ENCODE assay signal across 1 cellular context in genomic region chr20:25310268-25310920, GRCh38.
TF ChIP-seq lines count a peak whose summit lies in the region.

No MANE protein-coding gene starts in this region.

TF ChIP-seq in HepG2, 621 proteins besides CTCF, POLR2A, EP300 and RAD21 (continued from another document and continues in another):
- TF ChIP-seq DMTF1 (CRISPR knock-in tag; IDR thresholded peaks at IDR 0.05), result no peak
- no peak for TF ChIP-seq ZNF552 (CRISPR knock-in tag; IDR thresholded peaks at IDR 0.05; ENCODE audit: borderline replicate concordance)
- peak; percentile 82 for TF ChIP-seq SKIL (CRISPR knock-in tag; IDR thresholded peaks at IDR 0.05; ENCODE audit: borderline replicate concordance)
- TF ChIP-seq CBX5 (CRISPR knock-in tag; IDR thresholded peaks at IDR 0.05; ENCODE audit: borderline replicate concordance), result peak; percentile 88; the same call in 1 of the 2 replicates
- TF ChIP-seq ZNF589 (CRISPR knock-in tag; conservative IDR thresholded peaks at IDR 0.05), result no peak; the same call in 1 of the 2 replicates
- TF ChIP-seq NR3C1 (CRISPR knock-in tag; IDR thresholded peaks at IDR 0.05), result no peak
- no peak; the same call in 1 of the 2 replicates for TF ChIP-seq ZBTB34 (CRISPR knock-in tag; IDR thresholded peaks at IDR 0.05)
- no peak for TF ChIP-seq ZNF780A (CRISPR knock-in tag; IDR thresholded peaks at IDR 0.05)
- no peak for TF ChIP-seq XBP1 (CRISPR knock-in tag; IDR thresholded peaks at IDR 0.05)
- TF ChIP-seq CCDC6 (CRISPR knock-in tag; IDR thresholded peaks at IDR 0.05), result no peak
- no peak for TF ChIP-seq NFRKB (IDR thresholded peaks at IDR 0.05)
- TF ChIP-seq MIXL1 (CRISPR knock-in tag; IDR thresholded peaks at IDR 0.05), result peak; percentile 96
- TF ChIP-seq NKX3-1 (CRISPR knock-in tag; IDR thresholded peaks at IDR 0.05), result no peak
- no peak for TF ChIP-seq TBP (CRISPR knock-in tag; IDR thresholded peaks at IDR 0.05)
- no peak for TF ChIP-seq PBX3 (CRISPR knock-in tag; IDR thresholded peaks at IDR 0.05; ENCODE audit: borderline replicate concordance)
- TF ChIP-seq FOXC1 (CRISPR knock-in tag; IDR thresholded peaks at IDR 0.05; ENCODE audit: borderline replicate concordance), result 0 out of 2 replicates have a peak, but pooled peaks have one; percentile 82
- peak; percentile 80 for TF ChIP-seq HNF4A (CRISPR knock-in tag; IDR thresholded peaks at IDR 0.05)
- TF ChIP-seq ZSCAN12 (CRISPR knock-in tag; IDR thresholded peaks at IDR 0.05), result no peak
- TF ChIP-seq GABPA (IDR thresholded peaks at IDR 0.05; ENCODE audit: low read depth, low read length), result no peak
- TF ChIP-seq GABPA (CRISPR knock-in tag; IDR thresholded peaks at IDR 0.05; ENCODE audit: low read depth), result no peak; the same call in 1 of the 2 replicates
- no peak for TF ChIP-seq ZNF34 (CRISPR knock-in tag; IDR thresholded peaks at IDR 0.05; ENCODE audit: borderline replicate concordance)
- TF ChIP-seq NFYC (CRISPR knock-in tag; IDR thresholded peaks at IDR 0.05), result no peak
- no peak; the same call in 1 of the 2 replicates for TF ChIP-seq ZBTB49 (CRISPR knock-in tag; IDR thresholded peaks at IDR 0.05; ENCODE audit: borderline replicate concordance)
- peak; percentile 98 for TF ChIP-seq XRCC5 (optimal IDR thresholded peaks at IDR 0.05; ENCODE audit: low read length)
- TF ChIP-seq HIC2 (CRISPR knock-in tag; IDR thresholded peaks at IDR 0.05; ENCODE audit: low read depth), result no peak
- TF ChIP-seq TBX3 (IDR thresholded peaks at IDR 0.05; ENCODE audit: borderline replicate concordance), result peak; percentile 44; the same call in 1 of the 2 replicates
- TF ChIP-seq ZNF672 (CRISPR knock-in tag; IDR thresholded peaks at IDR 0.05), result no peak
- TF ChIP-seq ZFP36 (IDR thresholded peaks at IDR 0.05; ENCODE audit: borderline replicate concordance, low read depth, low read length, partially characterized antibody), result no peak
- no peak for TF ChIP-seq ATF1 (CRISPR knock-in tag; IDR thresholded peaks at IDR 0.05)
- TF ChIP-seq RNF219 (CRISPR knock-in tag; IDR thresholded peaks at IDR 0.05), result no peak
- no peak for TF ChIP-seq ZNF256 (CRISPR knock-in tag; conservative IDR thresholded peaks at IDR 0.05)
- TF ChIP-seq KAT7 (CRISPR knock-in tag; IDR thresholded peaks at IDR 0.05; ENCODE audit: borderline replicate concordance), result peak; percentile 89; the same call in 1 of the 2 replicates
- TF ChIP-seq AGO2 (optimal IDR thresholded peaks at IDR 0.05; ENCODE audit: low read depth, low read length), result no peak
- no peak for TF ChIP-seq FOXJ3 (CRISPR knock-in tag; IDR thresholded peaks at IDR 0.05; ENCODE audit: borderline replicate concordance)
- no peak for TF ChIP-seq ZBTB4 (CRISPR knock-in tag; IDR thresholded peaks at IDR 0.05; ENCODE audit: borderline replicate concordance)
- TF ChIP-seq ATF7-NPFF (CRISPR knock-in tag; IDR thresholded peaks at IDR 0.05; ENCODE audit: low read depth), result no peak
- no peak for TF ChIP-seq E2F2 (CRISPR knock-in tag; IDR thresholded peaks at IDR 0.05; ENCODE audit: borderline replicate concordance)
- no peak for TF ChIP-seq SOX13 (IDR thresholded peaks at IDR 0.05)
- peak in 1 of 2 experiments; percentile 83; a peak in 2 of 4 replicates for TF ChIP-seq SOX13 (CRISPR knock-in tag; conservative IDR thresholded peaks at IDR 0.05 in 1 of 2, IDR thresholded peaks at IDR 0.05 in 1 of 2)
- TF ChIP-seq ZNF773 (CRISPR knock-in tag; IDR thresholded peaks at IDR 0.05; ENCODE audit: borderline replicate concordance), result no peak
- no peak for TF ChIP-seq SP1 (IDR thresholded peaks at IDR 0.05)
- no peak; the same call in 1 of the 2 replicates for TF ChIP-seq SP1 (CRISPR knock-in tag; IDR thresholded peaks at IDR 0.05)
- TF ChIP-seq ATM (IDR thresholded peaks at IDR 0.05; ENCODE audit: borderline replicate concordance), result no peak
- TF ChIP-seq ELK4 (CRISPR knock-in tag; IDR thresholded peaks at IDR 0.05; ENCODE audit: borderline replicate concordance), result no peak
- no peak for TF ChIP-seq TCF12 (IDR thresholded peaks at IDR 0.05)
- TF ChIP-seq TCF12 (CRISPR knock-in tag; IDR thresholded peaks at IDR 0.05), result no peak
